1 cellular context compared by ENCODE assay signal in genomic region chr22:37181681-37182080, GRCh38.
A peak's percentile ranks its signal among the peaks of the same experiment; 100 is the strongest.
TF ChIP-seq lines count a peak whose summit lies in the region.

No MANE protein-coding gene starts in this region.

TF ChIP-seq in GM12878, 131 proteins besides CTCF, POLR2A, EP300 and RAD21:
- TF ChIP-seq NR2C2 (IDR thresholded peaks at IDR 0.05; ENCODE audit: borderline replicate concordance, control insufficient read depth, insufficient read length, low read depth) (no peak), EGR1 (IDR thresholded peaks at IDR 0.05; ENCODE audit: borderline replicate concordance in 1 of 2, low read depth in 2 of 2, low read length in 2 of 2) (no peak)
- TF ChIP-seq, protein P1, sequence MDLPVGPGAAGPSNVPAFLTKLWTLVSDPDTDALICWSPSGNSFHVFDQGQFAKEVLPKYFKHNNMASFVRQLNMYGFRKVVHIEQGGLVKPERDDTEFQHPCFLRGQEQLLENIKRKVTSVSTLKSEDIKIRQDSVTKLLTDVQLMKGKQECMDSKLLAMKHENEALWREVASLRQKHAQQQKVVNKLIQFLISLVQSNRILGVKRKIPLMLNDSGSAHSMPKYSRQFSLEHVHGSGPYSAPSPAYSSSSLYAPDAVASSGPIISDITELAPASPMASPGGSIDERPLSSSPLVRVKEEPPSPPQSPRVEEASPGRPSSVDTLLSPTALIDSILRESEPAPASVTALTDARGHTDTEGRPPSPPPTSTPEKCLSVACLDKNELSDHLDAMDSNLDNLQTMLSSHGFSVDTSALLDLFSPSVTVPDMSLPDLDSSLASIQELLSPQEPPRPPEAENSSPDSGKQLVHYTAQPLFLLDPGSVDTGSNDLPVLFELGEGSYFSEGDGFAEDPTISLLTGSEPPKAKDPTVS (IDR thresholded peaks at IDR 0.05; ENCODE audit: low read depth, low read length): peak; percentile 74
